21 cellular contexts compared by ENCODE assay signal in genomic region chr17:65408050-65408449, GRCh38.
"Had no signal": no experiment of that assay in that cellular context is flagged by ENCODE, and none has a peak within 500 bp of the region (broad histone marks: within the 10 kb centered on the region; RNA-seq: fewer than 3 reads in every experiment).

No MANE protein-coding gene starts in this region.

- ATAC-seq: foreskin keratinocyte, gastroesophageal sphincter, heart left ventricle, left cardiac atrium, left lung, left ventricle myocardium superior, lower lobe of right lung had no signal

- H3K36me3 ChIP-seq: colonic mucosa, esophagus muscularis mucosa, gastroesophageal sphincter, heart left ventricle, left lung, lower lobe of right lung had no signal

- FAIRE-seq: endothelial cell of umbilical vein, frontal cortex, islet of Langerhans, keratinocyte had no signal

- H3K36me3 Mint-ChIP-seq: naive B cell had no signal

- H3K4me1 ChIP-seq: esophagus muscularis mucosa, foreskin keratinocyte, gastroesophageal sphincter, heart left ventricle, left lung, lower lobe of right lung had no signal

- H3K4me3 Mint-ChIP-seq: dendritic cell treated with granulocyte-macrophage colony-stimulating factor and Interleukin-4, amounts not matched to agents 40 ng/mL and 50 ng/mL, for 4 days; mesothelial cell of epicardium; naive B cell had no signal

- DNase-seq: colonic mucosa; cortex of kidney; effector CD8-positive, alpha-beta T cell; foreskin keratinocyte; heart left ventricle; hippocampal formation; left cardiac atrium; left lung; left ventricle myocardium superior; lower lobe of right lung; mesenchymal stem cell; mucosa of descending colon; naive B cell had no signal

- H3K27me3 Mint-ChIP-seq: dendritic cell treated with granulocyte-macrophage colony-stimulating factor and Interleukin-4, amounts not matched to agents 40 ng/mL and 50 ng/mL, for 4 days had no signal

- H3K27ac Mint-ChIP-seq: dendritic cell treated with granulocyte-macrophage colony-stimulating factor and Interleukin-4, amounts not matched to agents 40 ng/mL and 50 ng/mL, for 4 days; mesothelial cell of epicardium had no signal

- H3K9me3 Mint-ChIP-seq: dendritic cell treated with granulocyte-macrophage colony-stimulating factor and Interleukin-4, amounts not matched to agents 40 ng/mL and 50 ng/mL, for 4 days had no signal

- H3K4me1 Mint-ChIP-seq: naive B cell had no signal

- H3K27me3 ChIP-seq: colonic mucosa, foreskin keratinocyte, heart left ventricle, left lung had no signal

- H3K27ac ChIP-seq: colonic mucosa, esophagus muscularis mucosa, foreskin keratinocyte, gastroesophageal sphincter, heart left ventricle, left lung, lower lobe of right lung had no signal

- H3K4me3 ChIP-seq: colonic mucosa, esophagus muscularis mucosa, gastroesophageal sphincter, heart left ventricle, left lung, lower lobe of right lung, mucosa of descending colon had no signal

- H3K9me3 ChIP-seq: colonic mucosa, lower lobe of right lung, mucosa of descending colon had no signal
